ENCODE assay signal across 10 cellular contexts in genomic region chr16:55346475-55346874, GRCh38. TPM values are rescaled to one million over a fixed set of nuclear protein-coding genes. Genes with fewer than 3 reads are reported as not detected.
"Had no signal": no experiment of that assay in that cellular context is flagged by ENCODE, and none has a peak within 500 bp of the region (broad histone marks: within the 10 kb centered on the region; RNA-seq: fewer than 3 reads in every experiment).

No MANE protein-coding gene starts in this region.

- FAIRE-seq: HTR-8/SVneo, K562 had no signal

- H3K9ac ChIP-seq: KMS-11 had no signal

- H3K27ac ChIP-seq: HL-60, KMS-11 had no signal

- H3K4me3 ChIP-seq: K562 had no signal

- H3K4me2 ChIP-seq: KMS-11 had no signal

- ATAC-seq: K562 had no signal

- DNase-seq: IMR-90, KBM-7, KG1 had no signal

RNA-seq across cellular contexts. Expression of gene IRX6, which starts 22.5 kb away (rescaled TPM):
- total RNA-seq: HT-29, HT1080, IMR-90 had no signal
- polyA plus RNA-seq: IgD-negative memory B cell, IMR-90 had no signal
